11 cellular contexts compared by ENCODE assay signal in genomic region chr6:169420912-169421543, GRCh38.
DNase-seq lines count a peak whose midpoint lies in the region; ATAC-seq, FAIRE-seq and TF ChIP-seq lines count a peak whose summit lies in the region.
"Had no signal": no experiment of that assay in that cellular context is flagged by ENCODE, and none has a peak within 500 bp of the region (broad histone marks: within the 10 kb centered on the region; RNA-seq: fewer than 3 reads in every experiment).

No MANE protein-coding gene starts in this region.

- no peak overlapping the region for H2AFZ ChIP-seq in astrocyte (ENCODE audit: low read depth, low read length)

- FAIRE-seq in D721Med (lab: Jason Lieb, UNC) (no peak), astrocyte (lab: Jason Lieb, UNC) (no peak)

- intact Hi-C loops in CD4-positive, alpha-beta T cell (cut with DNase I, micrococcal nuclease), result no loop called here

- TF ChIP-seq CTCF in D721Med (IDR thresholded peaks at IDR 0.05; ENCODE audit: insufficient read depth, missing control alignments) (peak; percentile 4), astrocyte (IDR thresholded peaks at IDR 0.05; ENCODE audit: insufficient read depth, low read depth, low read length) (peak; percentile 12)
- no peak for TF ChIP-seq CTCF in CD4-positive, alpha-beta T cell (IDR thresholded peaks at IDR 0.05)

- peaks cover 6% of the 10 kb centered on the region for H3K9me3 Mint-ChIP-seq in astrocyte (ENCODE audit: unreplicated experiment)
- no peaks in the 10 kb centered on the region for H3K9me3 Mint-ChIP-seq in memory B cell
- no peaks in the 10 kb centered on the region for H3K9me3 Mint-ChIP-seq in CD4-positive, alpha-beta T cell

- H3K27ac Mint-ChIP-seq in astrocyte (ENCODE audit: unreplicated experiment) (no peak overlapping the region), memory B cell (peak overlapping the region; percentile 70)
- H3K27ac Mint-ChIP-seq in CD4-positive, alpha-beta T cell, result no peak overlapping the region

- H3K9ac ChIP-seq in astrocyte (ENCODE audit: low read length), result no peak overlapping the region

- H4K20me1 ChIP-seq in astrocyte (ENCODE audit: insufficient read depth, low read length), result no peaks in the 10 kb centered on the region

- POLR2A ChIA-PET in CD4-positive, alpha-beta T cell (lab: Charles Lee), result no interaction called here

- H3K27me3 Mint-ChIP-seq in astrocyte (ENCODE audit: low read depth, unreplicated experiment) (peaks cover 8% of the 10 kb centered on the region), memory B cell (peaks cover 2% of the 10 kb centered on the region)
- H3K27me3 Mint-ChIP-seq in CD4-positive, alpha-beta T cell, result peaks cover 7% of the 10 kb centered on the region

- DNase-seq in D721Med (ENCODE audit: insufficient read length, low spot score) (no peak), HK-2 (ENCODE audit: unreplicated experiment) (peak; percentile 18), astrocyte (ENCODE audit: low read depth) (no peak), memory B cell (ENCODE audit: low spot score in 2 of 2) (no peak), NCI-H524 (lab: John Stamatoyannopoulos, UW) (no peak)
- DNase-seq in CD4-positive, alpha-beta T cell, result no peak
- DNase-seq in activated effector memory CD4-positive, alpha-beta T cell treated with anti-CD3 and anti-CD28 coated beads, Interleukin-2, amount 50 U/mL, for 16 hours, result no peak
- DNase-seq: GF-D8, T-helper 2 cell had no signal

- H3K36me3 ChIP-seq in astrocyte (ENCODE audit: insufficient read depth, low read length), result no peaks in the 10 kb centered on the region
- H3K36me3 ChIP-seq: ascending aorta had no signal

- CTCF ChIA-PET in CD4-positive, alpha-beta T cell (lab: Charles Lee), result no interaction called here

- H3K4me2 ChIP-seq in astrocyte (ENCODE audit: low read length), result no peak overlapping the region

- H3K36me3 Mint-ChIP-seq in astrocyte (ENCODE audit: low read depth, unreplicated experiment) (peaks cover 4% of the 10 kb centered on the region), memory B cell (no peaks in the 10 kb centered on the region)
- H3K36me3 Mint-ChIP-seq in CD4-positive, alpha-beta T cell (ENCODE audit: low read depth), result no peaks in the 10 kb centered on the region

- H3K9me3 ChIP-seq in astrocyte (ENCODE audit: insufficient read depth, low read depth, low read length), result no peaks in the 10 kb centered on the region
- H3K9me3 ChIP-seq in CD4-positive, alpha-beta T cell (ENCODE audit: control insufficient read depth, low read length), result no peaks in the 10 kb centered on the region

- H3K27me3 ChIP-seq in astrocyte (ENCODE audit: insufficient read depth, low read length), result no peaks in the 10 kb centered on the region
- H3K27me3 ChIP-seq in CD4-positive, alpha-beta T cell (ENCODE audit: control insufficient read depth, insufficient read depth, low read length), result no peaks in the 10 kb centered on the region
- H3K27me3 ChIP-seq: ascending aorta had no signal

- ATAC-seq in memory B cell (ENCODE audit: low read depth), result no peak
- ATAC-seq in CD4-positive, alpha-beta T cell (ENCODE audit: poor library complexity), result no peak
- ATAC-seq in HG02938 (IDR thresholded peaks at IDR 0.05; ENCODE audit: unreplicated experiment), result no peak

- H3K4me1 ChIP-seq in astrocyte (ENCODE audit: insufficient read depth, low read length), result no peaks in the 10 kb centered on the region
- H3K4me1 ChIP-seq: ascending aorta had no signal

- H3K79me2 ChIP-seq in astrocyte (ENCODE audit: insufficient read depth, low read length), result no peaks in the 10 kb centered on the region

- H3K4me3 ChIP-seq in astrocyte (ENCODE audit: insufficient read depth, low read depth, low read length), result no peak overlapping the region
- H3K4me3 ChIP-seq: ascending aorta had no signal

- no peak overlapping the region for H3K27ac ChIP-seq in astrocyte (ENCODE audit: low read depth, low read length)
- no peak overlapping the region for H3K27ac ChIP-seq in CD4-positive, alpha-beta T cell (ENCODE audit: low read depth, low read length)
- H3K27ac ChIP-seq: ascending aorta had no signal

- H3K4me3 Mint-ChIP-seq in astrocyte (ENCODE audit: unreplicated experiment) (no peak overlapping the region), memory B cell (no peak overlapping the region)
- no peak overlapping the region for H3K4me3 Mint-ChIP-seq in CD4-positive, alpha-beta T cell

- H3K4me1 Mint-ChIP-seq in astrocyte (ENCODE audit: low read depth, unreplicated experiment) (no peaks in the 10 kb centered on the region), memory B cell (no peaks in the 10 kb centered on the region)
- no peaks in the 10 kb centered on the region for H3K4me1 Mint-ChIP-seq in CD4-positive, alpha-beta T cell (ENCODE audit: low read depth)
